1 cellular context compared by ENCODE assay signal in the genomic region with DNA sequence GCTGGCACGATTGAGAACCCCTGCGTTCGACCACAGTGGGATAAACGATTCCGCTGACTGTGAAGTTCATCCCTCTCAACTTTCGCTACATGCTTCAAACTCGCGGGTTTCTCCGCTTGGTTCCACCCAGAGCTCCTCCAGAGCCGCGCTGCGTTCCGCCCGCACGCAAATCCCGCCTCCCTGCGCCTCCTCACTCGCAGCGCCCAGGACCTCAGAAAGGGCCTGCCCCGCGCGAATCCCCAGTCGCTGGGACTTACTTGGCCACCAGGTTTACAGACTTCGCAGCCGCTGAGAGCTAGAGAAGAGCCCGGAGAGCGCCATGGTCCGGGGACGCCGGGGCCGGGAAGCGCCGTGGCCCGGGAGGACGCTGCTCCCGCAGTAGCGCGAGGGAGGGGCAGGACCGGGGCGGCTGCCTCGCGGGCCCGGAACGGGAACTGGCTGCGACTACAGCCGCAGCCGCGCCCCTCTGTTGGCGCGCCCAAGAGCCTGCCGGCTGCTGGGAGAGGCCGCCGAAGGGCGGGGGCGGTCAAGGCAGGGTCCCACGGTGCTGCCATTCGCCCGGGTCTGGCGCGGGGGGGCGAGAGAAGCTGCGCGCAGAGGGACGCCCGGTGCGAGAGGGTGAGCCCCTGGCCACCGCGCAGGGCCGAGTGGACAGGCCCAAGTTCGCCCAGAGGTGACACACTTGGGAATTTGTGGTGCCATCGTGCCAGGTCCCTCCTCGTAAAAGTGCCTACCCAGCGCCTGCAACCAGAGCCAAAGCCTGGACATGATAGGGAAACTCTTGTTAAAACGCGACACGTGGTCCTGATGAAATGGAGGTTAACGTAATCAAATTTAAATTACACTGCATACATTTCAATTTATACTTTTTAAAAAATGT.
TF ChIP-seq lines count a peak whose summit lies in the region.

A gene with protein sequence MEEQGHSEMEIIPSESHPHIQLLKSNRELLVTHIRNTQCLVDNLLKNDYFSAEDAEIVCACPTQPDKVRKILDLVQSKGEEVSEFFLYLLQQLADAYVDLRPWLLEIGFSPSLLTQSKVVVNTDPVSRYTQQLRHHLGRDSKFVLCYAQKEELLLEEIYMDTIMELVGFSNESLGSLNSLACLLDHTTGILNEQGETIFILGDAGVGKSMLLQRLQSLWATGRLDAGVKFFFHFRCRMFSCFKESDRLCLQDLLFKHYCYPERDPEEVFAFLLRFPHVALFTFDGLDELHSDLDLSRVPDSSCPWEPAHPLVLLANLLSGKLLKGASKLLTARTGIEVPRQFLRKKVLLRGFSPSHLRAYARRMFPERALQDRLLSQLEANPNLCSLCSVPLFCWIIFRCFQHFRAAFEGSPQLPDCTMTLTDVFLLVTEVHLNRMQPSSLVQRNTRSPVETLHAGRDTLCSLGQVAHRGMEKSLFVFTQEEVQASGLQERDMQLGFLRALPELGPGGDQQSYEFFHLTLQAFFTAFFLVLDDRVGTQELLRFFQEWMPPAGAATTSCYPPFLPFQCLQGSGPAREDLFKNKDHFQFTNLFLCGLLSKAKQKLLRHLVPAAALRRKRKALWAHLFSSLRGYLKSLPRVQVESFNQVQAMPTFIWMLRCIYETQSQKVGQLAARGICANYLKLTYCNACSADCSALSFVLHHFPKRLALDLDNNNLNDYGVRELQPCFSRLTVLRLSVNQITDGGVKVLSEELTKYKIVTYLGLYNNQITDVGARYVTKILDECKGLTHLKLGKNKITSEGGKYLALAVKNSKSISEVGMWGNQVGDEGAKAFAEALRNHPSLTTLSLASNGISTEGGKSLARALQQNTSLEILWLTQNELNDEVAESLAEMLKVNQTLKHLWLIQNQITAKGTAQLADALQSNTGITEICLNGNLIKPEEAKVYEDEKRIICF (minus strand): TSS at position 436 of the 880 bp plus-strand sequence. CDS start 21,863 bp downstream, outside the sequence.

TF ChIP-seq in GM12878, 131 proteins besides CTCF, POLR2A, EP300 and RAD21 (continued from another document):
- TF ChIP-seq, protein P1, sequence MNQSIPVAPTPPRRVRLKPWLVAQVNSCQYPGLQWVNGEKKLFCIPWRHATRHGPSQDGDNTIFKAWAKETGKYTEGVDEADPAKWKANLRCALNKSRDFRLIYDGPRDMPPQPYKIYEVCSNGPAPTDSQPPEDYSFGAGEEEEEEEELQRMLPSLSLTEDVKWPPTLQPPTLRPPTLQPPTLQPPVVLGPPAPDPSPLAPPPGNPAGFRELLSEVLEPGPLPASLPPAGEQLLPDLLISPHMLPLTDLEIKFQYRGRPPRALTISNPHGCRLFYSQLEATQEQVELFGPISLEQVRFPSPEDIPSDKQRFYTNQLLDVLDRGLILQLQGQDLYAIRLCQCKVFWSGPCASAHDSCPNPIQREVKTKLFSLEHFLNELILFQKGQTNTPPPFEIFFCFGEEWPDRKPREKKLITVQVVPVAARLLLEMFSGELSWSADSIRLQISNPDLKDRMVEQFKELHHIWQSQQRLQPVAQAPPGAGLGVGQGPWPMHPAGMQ (IDR thresholded peaks at IDR 0.05; ENCODE audit: borderline replicate concordance): no peak
- TF ChIP-seq EED (IDR thresholded peaks at IDR 0.05; ENCODE audit: low read depth): peak; percentile 22; the same call in 1 of the 2 replicates
